ENCODE assay signal across 26 cellular contexts in the genomic region with DNA sequence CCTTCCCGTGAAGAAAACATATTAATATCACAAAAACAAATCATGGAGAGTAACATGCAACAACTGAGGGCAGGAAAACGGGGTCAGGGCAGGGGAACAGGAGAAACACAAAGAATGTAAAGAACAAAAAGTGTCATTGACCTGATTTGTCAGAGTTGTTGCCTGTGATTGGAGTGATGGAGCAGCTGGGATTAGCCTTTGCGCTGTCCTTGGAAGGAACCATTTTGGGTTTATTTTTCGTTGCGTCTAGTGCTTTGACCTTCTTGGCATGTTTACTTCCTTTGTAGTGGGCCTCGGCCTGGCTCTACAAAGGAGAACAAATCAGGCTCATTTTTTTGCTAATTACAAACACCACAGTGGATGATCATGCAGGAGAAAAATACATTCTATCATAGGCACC.
"Had no signal": no experiment of that assay in that cellular context is flagged by ENCODE, and none has a peak within 500 bp of the region (broad histone marks: within the 10 kb centered on the region; RNA-seq: fewer than 3 reads in every experiment).

No MANE protein-coding gene starts in this region.

- H3K27ac Mint-ChIP-seq: effector memory CD8-positive, alpha-beta T cell; memory B cell; naive thymus-derived CD4-positive, alpha-beta T cell; natural killer cell had no signal

- H3K4me1 Mint-ChIP-seq: memory B cell; naive thymus-derived CD4-positive, alpha-beta T cell; natural killer cell had no signal

- H3K9me3 Mint-ChIP-seq: memory B cell had no signal

- H3K9me3 ChIP-seq: esophagus squamous epithelium, gastrocnemius medialis, heart right ventricle, left ventricle myocardium inferior, lower lobe of right lung had no signal

- H3K4me3 Mint-ChIP-seq: effector memory CD8-positive, alpha-beta T cell; memory B cell; naive thymus-derived CD4-positive, alpha-beta T cell; natural killer cell had no signal

- H3K27ac ChIP-seq: coronary artery, epithelial cell of prostate, esophagus squamous epithelium, gastrocnemius medialis, heart right ventricle, left ventricle myocardium inferior, lower lobe of right lung had no signal

- DNase-seq: effector CD8-positive, alpha-beta T cell; effector memory CD8-positive, alpha-beta T cell; erythroblast; esophagus squamous epithelium; foreskin fibroblast; foreskin melanocyte; gastrocnemius medialis; glutamatergic neuron; head of caudate nucleus; heart right ventricle; hippocampal formation; kidney; kidney glomerular epithelial cell; left colon; left ventricle myocardium inferior; lower lobe of right lung; mammary epithelial cell; mesendoderm; midbrain; naive thymus-derived CD4-positive, alpha-beta T cell; natural killer cell had no signal

- H3K27me3 Mint-ChIP-seq: effector memory CD8-positive, alpha-beta T cell had no signal

- H3K36me3 ChIP-seq: esophagus squamous epithelium, gastrocnemius medialis, heart right ventricle, left ventricle myocardium inferior, lower lobe of right lung had no signal

- H3K4me1 ChIP-seq: lower lobe of right lung had no signal

- H3K36me3 Mint-ChIP-seq: memory B cell; naive thymus-derived CD4-positive, alpha-beta T cell; natural killer cell had no signal

- H3K27me3 ChIP-seq: esophagus squamous epithelium, gastrocnemius medialis, heart right ventricle had no signal

- H3K4me3 ChIP-seq: coronary artery, esophagus squamous epithelium, gastrocnemius medialis, heart right ventricle, left ventricle myocardium inferior, lower lobe of right lung had no signal

- ATAC-seq: effector memory CD8-positive, alpha-beta T cell; esophagus mucosa; gastrocnemius medialis; heart right ventricle; left colon; left lobe of liver; lower lobe of right lung; naive thymus-derived CD4-positive, alpha-beta T cell; natural killer cell had no signal
